ENCODE assay signal across 7 cellular contexts in the genomic region with DNA sequence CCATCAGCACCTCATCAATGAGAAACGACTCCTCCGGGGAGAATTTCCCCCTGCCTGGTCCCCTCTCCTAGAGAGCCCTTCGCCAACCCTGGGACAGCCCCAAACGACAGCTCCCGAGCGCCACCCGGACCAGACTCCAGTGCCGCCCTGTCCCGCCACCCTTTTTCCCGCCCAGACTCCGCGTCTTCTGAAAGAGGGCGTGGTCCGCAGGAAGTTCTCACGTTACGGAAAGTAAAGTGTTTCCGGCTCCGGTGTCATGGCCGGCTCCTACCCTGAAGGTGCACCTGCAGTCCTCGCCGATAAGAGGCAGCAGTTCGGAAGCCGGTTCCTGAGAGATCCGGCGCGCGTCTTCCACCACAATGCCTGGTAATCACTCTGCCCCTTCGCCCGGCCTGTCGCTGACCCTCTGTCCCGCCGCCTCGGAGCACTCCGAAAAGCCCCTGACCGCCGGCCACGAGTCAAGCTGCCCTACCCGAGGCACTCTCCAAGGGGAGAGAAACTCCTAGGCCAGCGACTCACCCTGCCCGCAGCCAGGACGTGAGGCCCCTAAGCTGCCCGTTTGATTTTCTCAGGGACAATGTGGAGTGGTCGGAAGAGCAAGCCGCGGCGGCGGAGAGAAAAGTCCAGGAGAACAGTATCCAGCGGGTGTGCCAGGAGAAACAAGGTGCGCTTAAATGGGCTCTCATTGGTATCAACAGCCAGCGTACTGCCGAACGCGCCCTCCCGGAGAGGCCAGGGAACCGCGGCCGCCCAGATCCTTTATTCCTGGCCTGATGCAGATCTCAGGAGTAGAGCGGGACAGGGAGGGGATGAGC. TPM values are rescaled to one million over a fixed set of nuclear protein-coding genes. Genes with fewer than 3 reads are reported as not detected.
DNase-seq lines count a peak whose midpoint lies in the region; ATAC-seq, FAIRE-seq and TF ChIP-seq lines count a peak whose summit lies in the region.
"Not testable (repeated sequence)": the region's sequence is repeated elsewhere in the genome, so short reads cannot be mapped to it uniquely, and the experiment has no call there.

A gene with protein sequence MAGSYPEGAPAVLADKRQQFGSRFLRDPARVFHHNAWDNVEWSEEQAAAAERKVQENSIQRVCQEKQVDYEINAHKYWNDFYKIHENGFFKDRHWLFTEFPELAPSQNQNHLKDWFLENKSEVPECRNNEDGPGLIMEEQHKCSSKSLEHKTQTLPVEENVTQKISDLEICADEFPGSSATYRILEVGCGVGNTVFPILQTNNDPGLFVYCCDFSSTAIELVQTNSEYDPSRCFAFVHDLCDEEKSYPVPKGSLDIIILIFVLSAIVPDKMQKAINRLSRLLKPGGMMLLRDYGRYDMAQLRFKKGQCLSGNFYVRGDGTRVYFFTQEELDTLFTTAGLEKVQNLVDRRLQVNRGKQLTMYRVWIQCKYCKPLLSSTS (plus strand): TSS at position 251 of the 815 bp plus-strand sequence. CDS start 6 bp downstream, at position 257.

- H3K9me3 ChIP-seq in astrocyte (ENCODE audit: insufficient read depth, low read depth, low read length); hepatocyte (ENCODE audit: low read depth): not testable (repeated sequence)

- peak within 1 kb of the TSS; percentile 84 for H3K9ac ChIP-seq in astrocyte (ENCODE audit: low read length)

- not testable (repeated sequence) for FAIRE-seq in astrocyte (lab: Jason Lieb, UNC)

- ATAC-seq in GM18508 (IDR thresholded peaks at IDR 0.05; ENCODE audit: insufficient read depth, unreplicated experiment) (peak; percentile 71), HG02981 (IDR thresholded peaks at IDR 0.05; ENCODE audit: unreplicated experiment) (peak; percentile 93)

- not testable (repeated sequence) for H3K36me3 Mint-ChIP-seq in astrocyte (ENCODE audit: low read depth, unreplicated experiment)

- DNase-seq in NCI-H1930 (lab: John Stamatoyannopoulos, UW) = peak; percentile 89 to 92
- DNase-seq in astrocyte (ENCODE audit: low read depth) = peak; percentile 74
- peak; percentile 92 for DNase-seq in hepatocyte (ENCODE audit: low spot score)
- peak; percentile 92 for DNase-seq in retina

- H4K20me1 ChIP-seq in astrocyte (ENCODE audit: insufficient read depth, low read length); hepatocyte (ENCODE audit: insufficient read depth, poor library complexity, severe bottlenecking): not testable (repeated sequence)

- TF ChIP-seq CTCF in astrocyte (IDR thresholded peaks at IDR 0.05; ENCODE audit: insufficient read depth, low read depth, low read length) (peak; percentile 10), hepatocyte (IDR thresholded peaks at IDR 0.05; ENCODE audit: poor library complexity) (peak; percentile 32)

- 1% methylated on average over 58 of the region's 58 CpGs for WGBS in hepatocyte (ENCODE audit: low lambda C conversion rate, missing lambda C conversion rate)

- not testable (repeated sequence) for H3K4me1 Mint-ChIP-seq in astrocyte (ENCODE audit: low read depth, unreplicated experiment)

- not testable (repeated sequence) for H3K9me2 ChIP-seq in hepatocyte (replicated peaks; ENCODE audit: insufficient read depth)

- H3K27me3 ChIP-seq in astrocyte (ENCODE audit: insufficient read depth, low read length); hepatocyte: not testable (repeated sequence)

- peak within 1 kb of the TSS; percentile 97 for H3K4me3 Mint-ChIP-seq in astrocyte (ENCODE audit: unreplicated experiment)

- H2AFZ ChIP-seq in astrocyte (ENCODE audit: low read depth, low read length) (peak within 1 kb of the TSS; percentile 80), hepatocyte (peak within 1 kb of the TSS; percentile 95)

- H3K4me2 ChIP-seq in astrocyte (ENCODE audit: low read length) = peak within 1 kb of the TSS; percentile 88
- peak within 1 kb of the TSS; percentile 88 for H3K4me2 ChIP-seq in hepatocyte

- H3K4me3 ChIP-seq in astrocyte (ENCODE audit: insufficient read depth, low read depth, low read length) (peak within 1 kb of the TSS; percentile 77), hepatocyte (peak within 1 kb of the TSS; percentile 88)

- not testable (repeated sequence) for H3K79me2 ChIP-seq in astrocyte (ENCODE audit: insufficient read depth, low read length)
- H3K79me2 ChIP-seq in hepatocyte = peaks cover 23% of the 10 kb centered on the region

- not testable (repeated sequence) for H3K27me3 Mint-ChIP-seq in astrocyte (ENCODE audit: low read depth, unreplicated experiment)

- not testable (repeated sequence) for H3K4me1 ChIP-seq in astrocyte (ENCODE audit: insufficient read depth, low read length); hepatocyte (ENCODE audit: insufficient read depth)

- intact Hi-C loops in T-helper 2 cell treated with Interferon-gamma antibody and Interleukin-4, amounts not matched to agents 100 ng/mL and 5 ng/mL, for 36 hours (cut with micrococcal nuclease) = loop anchor here (2.0 kb wide), 2 partner anchors 55 to 545 kb away; a partner anchor contains a TSS

- H3K27ac Mint-ChIP-seq in astrocyte (ENCODE audit: unreplicated experiment) = peak within 1 kb of the TSS; percentile 75

- peak within 1 kb of the TSS; percentile 30 for H3K27ac ChIP-seq in astrocyte (ENCODE audit: low read depth, low read length)
- H3K27ac ChIP-seq in hepatocyte = peak within 1 kb of the TSS; percentile 89

- H3K36me3 ChIP-seq in astrocyte (ENCODE audit: insufficient read depth, low read length); hepatocyte (replicated peaks; ENCODE audit: insufficient read depth, low read depth): not testable (repeated sequence)

- H3K9me3 Mint-ChIP-seq in astrocyte (ENCODE audit: unreplicated experiment) = not testable (repeated sequence)

RNA-seq across cellular contexts. Expression of the gene that starts here (rescaled TPM):
- total RNA-seq in T-helper 2 cell treated with Interferon-gamma antibody and Interleukin-4, amounts not matched to agents 100 ng/mL and 5 ng/mL, for 36 hours = 22.6 and 23.4 TPM in 2 replicates
- total RNA-seq in astrocyte (20.1 and 20.9 TPM in 2 replicates), hepatocyte (13.1 and 18.1 TPM in 2 replicates)
- polyA plus RNA-seq in hepatocyte = 8.8 and 13.6 TPM in 2 replicates

Comparison
In these comparisons a context has a peak if more than half of its experiments do, and no peak if none do; other contexts are left out.
1. Peak in every context shown above with its lines: DNase-seq, ATAC-seq, H3K4me3 ChIP-seq and H3K27ac ChIP-seq.